Comparison of ENCODE assay signal across 13 cellular contexts in the genomic region with DNA sequence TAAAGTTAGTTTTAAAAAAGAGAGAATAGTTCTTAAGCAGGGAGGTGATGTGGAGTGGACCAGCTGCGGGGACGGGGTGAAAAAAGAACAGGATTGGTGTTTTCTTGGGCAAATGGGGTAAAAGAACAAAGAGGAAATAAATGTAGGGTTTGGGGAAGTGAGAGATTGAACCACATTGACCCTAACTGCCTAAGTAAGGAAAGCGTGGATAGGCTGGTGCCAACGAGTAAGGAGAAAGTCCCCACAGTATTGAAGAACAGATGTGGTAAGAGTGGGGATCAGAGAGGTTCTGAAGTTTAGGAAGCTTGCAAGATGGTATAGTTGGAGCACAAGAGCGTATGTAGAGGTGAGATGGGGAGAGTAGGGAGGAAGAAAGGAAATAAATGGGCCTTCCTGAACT. TPM values are rescaled to one million over a fixed set of nuclear protein-coding genes. Genes with fewer than 3 reads are reported as not detected.
DNase-seq lines count a peak whose midpoint lies in the region; ATAC-seq and TF ChIP-seq lines count a peak whose summit lies in the region.
"Had no signal": no experiment of that assay in that cellular context is flagged by ENCODE, and none has a peak within 500 bp of the region (broad histone marks: within the 10 kb centered on the region; RNA-seq: fewer than 3 reads in every experiment).

No MANE protein-coding gene starts in this region.

- H3K4me1 ChIP-seq in psoas muscle (peaks cover 55% of the 10 kb centered on the region), SJCRH30 (peaks cover 47% of the 10 kb centered on the region)

- no peak for TF ChIP-seq CTCF in psoas muscle (IDR thresholded peaks at IDR 0.05)

- peak overlapping the region; percentile 70 for H3K27ac ChIP-seq in psoas muscle
- no peak overlapping the region for H3K27ac ChIP-seq in SJCRH30

- 85 to 92% (median 88%) methylated on average over 5 of the region's 5 CpGs for WGBS in psoas muscle, 3 donors

- peak overlapping the region; percentile 65 for H3K27ac Mint-ChIP-seq in dendritic cell treated with granulocyte-macrophage colony-stimulating factor and Interleukin-4, amounts not matched to agents 40 ng/mL and 50 ng/mL, for 4 days
- H3K27ac Mint-ChIP-seq in activated CD8-positive, alpha-beta memory T cell treated with anti-CD3 and anti-CD28 coated beads, Interleukin-2, amount 10 ng/mL, durations not matched to agents 7 days and 5 days = no peak overlapping the region

- H3K4me3 ChIP-seq in psoas muscle = no peak overlapping the region
- H3K4me3 ChIP-seq in SJCRH30 = no peak overlapping the region
- H3K4me3 ChIP-seq: thoracic aorta had no signal

- DNase-seq in GDM1 (lab: John Stamatoyannopoulos, UW) (peak; percentile 39), NOMO-1 (lab: John Stamatoyannopoulos, UW; ENCODE audit: unreplicated experiment in 2 of 2) (peak; percentile 77 to 92), psoas muscle (no peak), SJCRH30 (no peak), D341Med (ENCODE audit: low spot score) (no peak)
- DNase-seq in stimulated activated CD4-positive, alpha-beta T cell treated with anti-CD3 and anti-CD28 coated beads, Interleukin-4, amount 100 ng/mL, for 1 hour = no peak
- no peak for DNase-seq in activated CD8-positive, alpha-beta memory T cell treated with anti-CD3 and anti-CD28 coated beads, Interleukin-2, amount 10 ng/mL, durations not matched to agents 7 days and 5 days
- DNase-seq: activated naive CD4-positive, alpha-beta T cell treated with Interleukin-2 at 50 U/mL for 16 hours; DND-41; GOT3; stimulated activated CD4-positive, alpha-beta T cell treated with anti-CD3 and anti-CD28 coated beads, Interleukin-2, amount 100 ng/mL, for 24 hours had no signal

- peaks cover 79% of the 10 kb centered on the region for H3K4me1 Mint-ChIP-seq in dendritic cell treated with granulocyte-macrophage colony-stimulating factor and Interleukin-4, amounts not matched to agents 40 ng/mL and 50 ng/mL, for 4 days (ENCODE audit: low read depth)
- H3K4me1 Mint-ChIP-seq in activated CD8-positive, alpha-beta memory T cell treated with anti-CD3 and anti-CD28 coated beads, Interleukin-2, amount 10 ng/mL, durations not matched to agents 7 days and 5 days = peaks cover 54% of the 10 kb centered on the region

- intact Hi-C loops in dendritic cell treated with granulocyte-macrophage colony-stimulating factor and Interleukin-4, amounts not matched to agents 40 ng/mL and 50 ng/mL, for 4 days (cut with micrococcal nuclease) = loop anchor here (2.0 kb wide), 1 partner anchor 16 kb away; a partner anchor contains a TSS
- intact Hi-C loops in psoas muscle (cut with DNase I) = no loop called here

- no peaks in the 10 kb centered on the region for H3K36me3 ChIP-seq in psoas muscle (ENCODE audit: insufficient read depth in 1 of 2, low read depth in 1 of 2)
- H3K36me3 ChIP-seq in SJCRH30 = peaks cover 2% of the 10 kb centered on the region
- H3K36me3 ChIP-seq: thoracic aorta had no signal

- H3K4me3 Mint-ChIP-seq in dendritic cell treated with granulocyte-macrophage colony-stimulating factor and Interleukin-4, amounts not matched to agents 40 ng/mL and 50 ng/mL, for 4 days = no peak overlapping the region
- H3K4me3 Mint-ChIP-seq in activated CD8-positive, alpha-beta memory T cell treated with anti-CD3 and anti-CD28 coated beads, Interleukin-2, amount 10 ng/mL, durations not matched to agents 7 days and 5 days = no peak overlapping the region

- H3K9me3 ChIP-seq in psoas muscle = no peaks in the 10 kb centered on the region
- H3K9me3 ChIP-seq in SJCRH30 (replicated peaks) = no peaks in the 10 kb centered on the region
- H3K9me3 ChIP-seq: thoracic aorta had no signal

- H3K9me3 Mint-ChIP-seq in dendritic cell treated with granulocyte-macrophage colony-stimulating factor and Interleukin-4, amounts not matched to agents 40 ng/mL and 50 ng/mL, for 4 days = no peaks in the 10 kb centered on the region
- H3K9me3 Mint-ChIP-seq in activated CD8-positive, alpha-beta memory T cell treated with anti-CD3 and anti-CD28 coated beads, Interleukin-2, amount 10 ng/mL, durations not matched to agents 7 days and 5 days (ENCODE audit: low read depth) = no peaks in the 10 kb centered on the region

- CTCF ChIA-PET in activated CD8-positive, alpha-beta memory T cell treated with anti-CD3 and anti-CD28 coated beads, Interleukin-2, amount 10 ng/mL, durations not matched to agents 7 days and 5 days (lab: Charles Lee) = no interaction called here

- ATAC-seq in psoas muscle = no peak
- ATAC-seq in activated CD8-positive, alpha-beta memory T cell treated with anti-CD3 and anti-CD28 coated beads, Interleukin-2, amount 10 ng/mL, durations not matched to agents 7 days and 5 days = no peak

- H3K36me3 Mint-ChIP-seq in dendritic cell treated with granulocyte-macrophage colony-stimulating factor and Interleukin-4, amounts not matched to agents 40 ng/mL and 50 ng/mL, for 4 days (ENCODE audit: low read depth) = peaks cover 25% of the 10 kb centered on the region
- H3K36me3 Mint-ChIP-seq in activated CD8-positive, alpha-beta memory T cell treated with anti-CD3 and anti-CD28 coated beads, Interleukin-2, amount 10 ng/mL, durations not matched to agents 7 days and 5 days = peaks cover 24% of the 10 kb centered on the region

- H3K27me3 Mint-ChIP-seq in dendritic cell treated with granulocyte-macrophage colony-stimulating factor and Interleukin-4, amounts not matched to agents 40 ng/mL and 50 ng/mL, for 4 days = no peaks in the 10 kb centered on the region
- H3K27me3 Mint-ChIP-seq in activated CD8-positive, alpha-beta memory T cell treated with anti-CD3 and anti-CD28 coated beads, Interleukin-2, amount 10 ng/mL, durations not matched to agents 7 days and 5 days = no peaks in the 10 kb centered on the region

- H3K27me3 ChIP-seq in psoas muscle (ENCODE audit: insufficient read depth in 3 of 3, low read length in 2 of 3) = no peaks in the 10 kb centered on the region
- no peaks in the 10 kb centered on the region for H3K27me3 ChIP-seq in SJCRH30

RNA-seq across cellular contexts. Expression of a gene that starts 17.0 kb away (rescaled TPM):
- 10 to 100 TPM; 29.2 to 46.5 (median 42.9) TPM for total RNA-seq in psoas muscle
- polyA plus RNA-seq in psoas muscle = 10 to 100 TPM; 11.0 to 24.6 (median 11.3) TPM
- 37.7 and 44.8 TPM in 2 replicates for total RNA-seq in SJCRH30 (2014; rRNA removed; shearing (Covaris generic))
- total RNA-seq in activated CD8-positive, alpha-beta memory T cell treated with anti-CD3 and anti-CD28 coated beads, Interleukin-2, amount 10 ng/mL, durations not matched to agents 7 days and 5 days = 10 to 100 TPM; 60.0 to 72.0 TPM

RNA-seq across cellular contexts. Expression of a gene that starts 52.4 kb away (rescaled TPM):
- 10 to 100 TPM in 1 of 4 donors, 1 to 10 TPM in 3; 3.1 to 10.9 (median 6.0) TPM for total RNA-seq in psoas muscle
- 1 to 10 TPM; 1.1 to 3.4 (median 2.9) TPM for polyA plus RNA-seq in psoas muscle
- 8.9 and 11.4 TPM in 2 replicates for total RNA-seq in SJCRH30 (2014; rRNA removed; shearing (Covaris generic))
- 1 to 10 TPM; 1.7 to 1.9 TPM for total RNA-seq in activated CD8-positive, alpha-beta memory T cell treated with anti-CD3 and anti-CD28 coated beads, Interleukin-2, amount 10 ng/mL, durations not matched to agents 7 days and 5 days

Comparison
In these comparisons a context has a peak if more than half of its experiments do, and no peak if none do; other contexts are left out.
1. DNase-seq: peak in GDM1 (single experiment) and NOMO-1 (2 of 2); none in psoas muscle (0 of 2), SJCRH30 (0 of 2), stimulated activated CD4-positive, alpha-beta T cell treated with anti-CD3 and anti-CD28 coated beads, Interleukin-4, amount 100 ng/mL, for 1 hour (single experiment), D341Med (single experiment) and activated CD8-positive, alpha-beta memory T cell treated with anti-CD3 and anti-CD28 coated beads, Interleukin-2, amount 10 ng/mL, durations not matched to agents 7 days and 5 days (single experiment).